ENCODE assay signal across 22 cellular contexts in the genomic region with DNA sequence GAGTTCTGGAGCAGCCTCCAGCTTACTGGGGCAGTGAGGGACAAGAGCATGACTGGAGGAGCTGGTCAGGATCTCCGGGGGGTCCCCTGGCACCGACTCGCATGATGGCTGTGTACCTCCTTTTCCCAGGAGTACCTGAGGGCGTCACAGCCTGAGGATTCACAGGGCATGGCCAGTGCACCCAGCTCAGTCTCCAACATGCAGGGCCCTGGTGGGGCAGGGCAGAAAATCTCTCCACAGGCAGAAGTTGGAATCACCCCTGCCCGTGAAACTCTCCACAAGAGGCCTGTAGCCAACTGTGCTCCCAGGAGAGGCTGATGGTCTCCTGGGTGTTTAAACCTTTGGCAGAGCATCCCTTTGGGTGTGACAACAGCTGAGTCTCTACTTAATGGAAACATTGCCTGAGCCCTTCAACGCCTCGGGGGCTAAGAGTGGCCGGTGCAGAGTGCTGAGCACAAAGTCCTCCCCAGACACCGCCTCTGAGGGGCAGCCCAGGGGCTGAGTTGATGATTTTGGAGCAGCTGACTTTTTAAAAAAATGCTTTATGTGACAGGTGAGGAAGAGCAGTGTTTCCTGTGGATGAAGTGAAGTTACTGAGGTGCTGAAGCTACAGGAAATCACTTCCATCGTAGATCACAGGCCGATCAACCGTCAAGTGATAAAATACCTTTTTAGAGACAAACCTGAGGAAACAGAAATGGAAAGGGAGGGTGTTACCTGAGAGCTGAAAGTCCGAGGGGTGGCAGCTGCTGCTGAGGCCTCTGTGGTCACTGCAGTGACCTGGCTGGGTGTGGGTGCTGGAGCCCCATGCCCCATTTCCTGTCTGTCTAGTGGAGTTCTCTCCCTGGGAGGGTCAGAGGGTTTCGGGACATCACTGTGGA. TPM values are rescaled to one million over a fixed set of nuclear protein-coding genes. Genes with fewer than 3 reads are reported as not detected.
DNase-seq lines count a peak whose midpoint lies in the region; ATAC-seq and TF ChIP-seq lines count a peak whose summit lies in the region.
"Had no signal": no experiment of that assay in that cellular context is flagged by ENCODE, and none has a peak within 500 bp of the region (broad histone marks: within the 10 kb centered on the region; RNA-seq: fewer than 3 reads in every experiment).

No MANE protein-coding gene starts in this region.

- no peak for TF ChIP-seq CTCF in GM13977 (IDR thresholded peaks at IDR 0.05; ENCODE audit: extremely low read depth, insufficient read depth, missing control alignments)

- peaks cover 46% of the 10 kb centered on the region for H3K4me1 ChIP-seq in thymus (ENCODE audit: control insufficient read depth, insufficient read depth, low read length)
- H3K4me1 ChIP-seq: A549 had no signal

- no peak for ATAC-seq in activated naive CD8-positive, alpha-beta T cell treated with anti-CD3 and anti-CD28 coated beads, Interleukin-2, amount 50 U/mL, for 24 hours
- peak in 3 of 4 experiments; percentile 16 to 48 (median 29) for ATAC-seq in T-cell (replicated peaks in 1 of 4)
- ATAC-seq in HG03521 (IDR thresholded peaks at IDR 0.05; ENCODE audit: unreplicated experiment), result no peak
- ATAC-seq in GM21619 (IDR thresholded peaks at IDR 0.05; ENCODE audit: unreplicated experiment), result no peak
- ATAC-seq: A549, GM23338, HepG2 had no signal

- CTCF ChIA-PET in T-cell (lab: Charles Lee), result no interaction called here

- DNase-seq in activated naive CD8-positive, alpha-beta T cell treated with anti-CD3 and anti-CD28 coated beads for 36 hours, result no peak
- DNase-seq in activated naive CD8-positive, alpha-beta T cell treated with anti-CD3 and anti-CD28 coated beads, Interleukin-2, amount 50 U/mL, for 24 hours, result no peak
- no peak for DNase-seq in T-cell
- DNase-seq in immature natural killer cell, result no peak
- DNase-seq in GM13977 (ENCODE audit: low spot score), result no peak
- DNase-seq: DMS79, NCI-H1417 treated with DMSO at 0.1 percent for 48 hours, NCI-H187 treated with DMSO at 0.1 percent for 48 hours, NCI-H226, NCI-H524, NCI-H82, SHP77 treated with DMSO at 0.1 percent for 48 hours had no signal

- H3K4me3 ChIP-seq in thymus (ENCODE audit: low read length), result no peak overlapping the region
- H3K4me3 ChIP-seq: A549, GM23338 had no signal

- peaks cover 24% of the 10 kb centered on the region for H3K4me1 Mint-ChIP-seq in activated naive CD8-positive, alpha-beta T cell treated with anti-CD3 and anti-CD28 coated beads for 36 hours
- H3K4me1 Mint-ChIP-seq in activated naive CD8-positive, alpha-beta T cell treated with anti-CD3 and anti-CD28 coated beads, Interleukin-2, amount 50 U/mL, for 24 hours, result peaks cover 24% of the 10 kb centered on the region
- H3K4me1 Mint-ChIP-seq in T-cell, result peaks cover 19 to 34% (median 21%) of the 10 kb centered on the region in 3 donors
- peaks cover 38 to 61% of the 10 kb centered on the region in 2 donors for H3K4me1 Mint-ChIP-seq in immature natural killer cell
- H3K4me1 Mint-ChIP-seq: GM23338 had no signal

- no peak overlapping the region for H3K4me3 Mint-ChIP-seq in activated naive CD8-positive, alpha-beta T cell treated with anti-CD3 and anti-CD28 coated beads for 36 hours
- H3K4me3 Mint-ChIP-seq in activated naive CD8-positive, alpha-beta T cell treated with anti-CD3 and anti-CD28 coated beads, Interleukin-2, amount 50 U/mL, for 24 hours, result no peak overlapping the region
- H3K4me3 Mint-ChIP-seq in T-cell (no peak overlapping the region), immature natural killer cell (peak overlapping the region in 4 of 5 donors; percentile 53 to 76 (median 60))
- H3K4me3 Mint-ChIP-seq: GM23338 had no signal

- H3K27me3 Mint-ChIP-seq in activated naive CD8-positive, alpha-beta T cell treated with anti-CD3 and anti-CD28 coated beads for 36 hours, result peaks cover 4% of the 10 kb centered on the region
- H3K27me3 Mint-ChIP-seq in activated naive CD8-positive, alpha-beta T cell treated with anti-CD3 and anti-CD28 coated beads, Interleukin-2, amount 50 U/mL, for 24 hours, result peaks cover 14% of the 10 kb centered on the region
- H3K27me3 Mint-ChIP-seq in T-cell (no peaks in the 10 kb centered on the region), immature natural killer cell (ENCODE audit: low read depth in 3 of 3) (peaks cover 0 to 8% (median 3%) of the 10 kb centered on the region in 3 donors)

- peaks cover 24% of the 10 kb centered on the region for H3K36me3 Mint-ChIP-seq in activated naive CD8-positive, alpha-beta T cell treated with anti-CD3 and anti-CD28 coated beads for 36 hours
- H3K36me3 Mint-ChIP-seq in activated naive CD8-positive, alpha-beta T cell treated with anti-CD3 and anti-CD28 coated beads, Interleukin-2, amount 50 U/mL, for 24 hours (ENCODE audit: low read depth), result peaks cover 40% of the 10 kb centered on the region
- peaks cover 55% of the 10 kb centered on the region for H3K36me3 Mint-ChIP-seq in T-cell
- peaks cover 25 to 70% (median 48%) of the 10 kb centered on the region in 3 donors for H3K36me3 Mint-ChIP-seq in immature natural killer cell

- H3K9me3 Mint-ChIP-seq in activated naive CD8-positive, alpha-beta T cell treated with anti-CD3 and anti-CD28 coated beads for 36 hours, result no peaks in the 10 kb centered on the region
- H3K9me3 Mint-ChIP-seq in activated naive CD8-positive, alpha-beta T cell treated with anti-CD3 and anti-CD28 coated beads, Interleukin-2, amount 50 U/mL, for 24 hours, result no peaks in the 10 kb centered on the region
- no peaks in the 10 kb centered on the region for H3K9me3 Mint-ChIP-seq in T-cell
- no peaks in the 10 kb centered on the region for H3K9me3 Mint-ChIP-seq in immature natural killer cell
- H3K9me3 Mint-ChIP-seq: GM23338 had no signal

- H3K27ac ChIP-seq in thymus (ENCODE audit: low read depth), result peak overlapping the region; percentile 78
- H3K27ac ChIP-seq: A549, KMS-11 had no signal

- in situ Hi-C loops in GM13977 (cut with MboI; ENCODE audit: low pct_unique_long_range_greater_than_20kb, low sequenced_read_pairs, unreplicated experiment), result loop anchor here (10.0 kb wide), 1 partner anchor 407 kb away; no protein-coding TSS in a partner anchor

- no peaks in the 10 kb centered on the region for H3K27me3 ChIP-seq in thymus (ENCODE audit: control insufficient read depth, insufficient read depth)

- POLR2A ChIA-PET in T-cell (lab: Charles Lee), result interaction anchor here in 1 of 2 donors (0.7 kb wide), 1 partner anchor 10 kb away, joined by 3 read pairs; no protein-coding TSS in a partner anchor

- 62% methylated on average over 14 of the region's 14 CpGs for WGBS in thymus

- peaks cover 34% of the 10 kb centered on the region for H3K36me3 ChIP-seq in thymus (ENCODE audit: control insufficient read depth, insufficient read depth)

- no peaks in the 10 kb centered on the region for H3K9me3 ChIP-seq in thymus (ENCODE audit: control insufficient read depth)
- H3K9me3 ChIP-seq: A549 had no signal

- peak overlapping the region; percentile 27 for H3K27ac Mint-ChIP-seq in activated naive CD8-positive, alpha-beta T cell treated with anti-CD3 and anti-CD28 coated beads for 36 hours
- no peak overlapping the region for H3K27ac Mint-ChIP-seq in activated naive CD8-positive, alpha-beta T cell treated with anti-CD3 and anti-CD28 coated beads, Interleukin-2, amount 50 U/mL, for 24 hours
- peak overlapping the region; percentile 86 to 87 for H3K27ac Mint-ChIP-seq in T-cell
- peak overlapping the region; percentile 41 to 80 (median 72) for H3K27ac Mint-ChIP-seq in immature natural killer cell
- H3K27ac Mint-ChIP-seq: GM23338 had no signal

RNA-seq across cellular contexts. Expression of a gene that starts 21.9 kb away (rescaled TPM):
- total RNA-seq in activated naive CD8-positive, alpha-beta T cell treated with anti-CD3 and anti-CD28 coated beads for 36 hours, result under 1 TPM; 0.49 to 0.58 TPM
- total RNA-seq in T-cell, result 10 to 100 TPM in 1 of 5 donors, 1 to 10 TPM in 4; 2.0 to 14.7 (median 3.7) TPM
- polyA plus RNA-seq in immature natural killer cell (10 to 100 TPM in 1 of 3 donors, 1 to 10 TPM in 2; 2.7 to 14.7 (median 8.5) TPM), thymus (8.5 TPM)
- total RNA-seq: GM23338, HepG2, M059J, RPMI7951 had no signal
- polyA plus RNA-seq: A549, BJ, HepG2 had no signal

RNA-seq across cellular contexts. Expression of a gene that starts 35.1 kb away (rescaled TPM):
- not detected for total RNA-seq in activated naive CD8-positive, alpha-beta T cell treated with anti-CD3 and anti-CD28 coated beads for 36 hours
- 10 to 100 TPM in 1 of 5 donors, 1 to 10 TPM in 4; 2.1 to 10.0 (median 4.2) TPM for total RNA-seq in T-cell
- polyA plus RNA-seq in immature natural killer cell (not detected), thymus (133 TPM)
- total RNA-seq: GM23338, HepG2, M059J, RPMI7951 had no signal
- polyA plus RNA-seq: A549, BJ, GM23338, HepG2 had no signal

Comparison
In these comparisons a context has a peak if more than half of its experiments do, and no peak if none do; other contexts are left out.
1. H3K4me3 Mint-ChIP-seq: peak in immature natural killer cell (4 of 5); none in activated naive CD8-positive, alpha-beta T cell treated with anti-CD3 and anti-CD28 coated beads for 36 hours (single experiment), activated naive CD8-positive, alpha-beta T cell treated with anti-CD3 and anti-CD28 coated beads, Interleukin-2, amount 50 U/mL, for 24 hours (single experiment) and T-cell (0 of 3).
2. ATAC-seq: peak in T-cell (3 of 4); none in activated naive CD8-positive, alpha-beta T cell treated with anti-CD3 and anti-CD28 coated beads, Interleukin-2, amount 50 U/mL, for 24 hours (single experiment), HG03521 (single experiment) and GM21619 (single experiment).